In the genomic region with DNA sequence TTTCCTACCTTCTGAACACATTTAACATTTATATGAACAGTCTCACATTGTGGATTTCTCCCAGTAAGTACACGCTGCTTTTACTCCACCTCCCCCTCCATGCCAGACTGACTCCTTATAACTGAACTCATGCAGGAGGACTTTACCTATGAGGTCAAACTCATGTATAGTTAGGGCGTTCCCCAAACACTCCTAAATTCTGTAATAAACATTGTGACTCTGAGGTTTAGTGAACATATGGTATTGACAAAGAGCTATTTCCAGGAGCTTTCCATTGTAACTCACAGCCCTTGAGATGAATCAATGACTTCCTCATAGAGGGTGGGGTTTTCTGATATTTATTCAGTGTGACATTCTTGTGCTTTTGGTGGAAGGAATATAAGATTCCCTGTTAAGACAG, we compare ENCODE assay signal across 28 cellular contexts.
"Had no signal": no experiment of that assay in that cellular context is flagged by ENCODE, and none has a peak within 500 bp of the region (broad histone marks: within the 10 kb centered on the region; RNA-seq: fewer than 3 reads in every experiment).

No MANE protein-coding gene starts in this region.

- H3K36me3 ChIP-seq: esophagus squamous epithelium, heart right ventricle, lower lobe of right lung, prostate gland, right atrium auricular region, tibial artery, upper lobe of left lung had no signal

- H3K9me3 ChIP-seq: esophagus squamous epithelium, prostate gland, testis, tibial artery had no signal

- H3K27me3 ChIP-seq: esophagus squamous epithelium, heart right ventricle, right atrium auricular region, testis, tibial artery, upper lobe of left lung had no signal

- H3K4me1 ChIP-seq: esophagus squamous epithelium, heart right ventricle, lower lobe of right lung, prostate gland, right atrium auricular region, testis, tibial artery, upper lobe of left lung had no signal

- ATAC-seq: effector memory CD8-positive, alpha-beta T cell; heart right ventricle; left cardiac atrium; left ventricle myocardium superior; lower lobe of right lung; natural killer cell treated with Interleukin-12 subunit alpha and Interleukin-12 subunit beta and Interleukin-15 and Interleukin-18, amount 100 ng/mL, for 72 hours; sciatic nerve; stimulated activated effector memory CD8-positive, alpha-beta T cell treated with anti-CD3 and anti-CD28 coated beads, Interleukin-12 subunit alpha, Interleukin-12 subunit beta, amount 100 ng/mL, for 72 hours; stimulated activated naive CD8-positive, alpha-beta T cell treated with anti-CD3 and anti-CD28 coated beads, Interleukin-15, Interleukin-2, amounts not matched to agents 100 U/mL and 50 U/mL, for 24 hours had no signal

- H3K27ac ChIP-seq: esophagus squamous epithelium, heart right ventricle, lower lobe of right lung, prostate gland, right atrium auricular region, testis, tibial artery, upper lobe of left lung had no signal

- DNase-seq: cortex of kidney; effector memory CD8-positive, alpha-beta T cell; erythroblast; esophagus squamous epithelium; foreskin melanocyte; glutamatergic neuron; heart right ventricle; hippocampal formation; left cardiac atrium; left ventricle myocardium superior; lower lobe of right lung; naive B cell; nucleus accumbens; stimulated activated CD4-positive, alpha-beta T cell treated with anti-CD3 and anti-CD28 coated beads, Interleukin-2, amount 100 ng/mL, for 24 hours; stimulated activated CD4-positive, alpha-beta T cell treated with anti-CD3 and anti-CD28 coated beads, Interleukin-4, amount 100 ng/mL, for 24 hours; stimulated activated naive CD8-positive, alpha-beta T cell treated with anti-CD3 and anti-CD28 coated beads, Interleukin-15, Interleukin-2, amounts not matched to agents 100 U/mL and 50 U/mL, for 24 hours; substantia nigra; testis; tibial artery; upper lobe of left lung had no signal

- FAIRE-seq: endometrium, islet of Langerhans, urothelium cell line had no signal

- H3K4me3 ChIP-seq: esophagus squamous epithelium, heart right ventricle, lower lobe of right lung, prostate gland, right atrium auricular region, testis, tibial artery, upper lobe of left lung had no signal
